In the genomic region with DNA sequence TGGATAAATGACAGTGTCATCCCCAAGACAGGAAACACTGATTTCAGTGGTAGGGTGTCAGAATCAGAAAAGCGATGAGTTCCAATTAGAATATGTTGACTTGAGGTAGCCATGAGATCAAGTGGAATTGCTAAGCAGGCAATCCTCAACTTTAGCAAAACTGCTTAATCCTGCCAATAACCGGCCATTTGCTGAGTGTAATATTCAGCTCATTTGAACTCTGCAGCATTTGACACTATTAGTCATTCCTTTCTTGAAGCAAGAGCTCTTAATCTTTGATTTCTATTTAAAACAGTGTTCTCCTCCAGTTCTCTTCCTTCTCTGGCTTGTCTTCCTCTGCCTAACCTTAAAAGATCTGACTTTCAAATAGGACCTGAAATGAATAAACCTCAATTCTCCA, we compare ENCODE assay signal across 23 cellular contexts.
"Had no signal": no experiment of that assay in that cellular context is flagged by ENCODE, and none has a peak within 500 bp of the region (broad histone marks: within the 10 kb centered on the region; RNA-seq: fewer than 3 reads in every experiment).

No MANE protein-coding gene starts in this region.

- H3K9me3 Mint-ChIP-seq: activated B cell treated with CpG ODN at 0.5 μM for 24 hours; activated CD4-positive, alpha-beta memory T cell treated with anti-CD3 and anti-CD28 coated beads, Interleukin-2, amount 10 ng/mL, durations not matched to agents 7 days and 5 days; activated naive CD4-positive, alpha-beta T cell treated with anti-CD3 and anti-CD28 coated beads, Interleukin-2, amount 10 ng/mL, durations not matched to agents 7 days and 5 days; naive thymus-derived CD8-positive, alpha-beta T cell; neural progenitor cell; stimulated activated effector memory CD8-positive, alpha-beta T cell treated with anti-CD3 and anti-CD28 coated beads, Interleukin-12 subunit alpha, Interleukin-12 subunit beta, amount 100 ng/mL, for 72 hours; stimulated activated naive CD8-positive, alpha-beta T cell treated with anti-CD3 and anti-CD28 coated beads, Interleukin-15, amount 100 ng/mL, for 72 hours had no signal

- H3K27me3 Mint-ChIP-seq: progenitor cell of endocrine pancreas; stimulated activated naive CD8-positive, alpha-beta T cell treated with anti-CD3 and anti-CD28 coated beads, Interleukin-15, amount 100 ng/mL, for 72 hours had no signal

- H3K4me3 ChIP-seq: heart left ventricle, lower lobe of right lung, neural progenitor cell, right atrium auricular region, skin epidermis, tibial artery had no signal

- H3K4me1 ChIP-seq: lower lobe of right lung, neural progenitor cell had no signal

- H3K9me3 ChIP-seq: heart left ventricle, lower lobe of right lung, right atrium auricular region, tibial artery had no signal

- DNase-seq: activated B cell treated with CpG ODN at 0.5 μM for 24 hours; activated CD4-positive, alpha-beta memory T cell treated with anti-CD3 and anti-CD28 coated beads, Interleukin-2, amount 10 ng/mL, durations not matched to agents 7 days and 5 days; activated CD4-positive, alpha-beta T cell treated with anti-CD3 and anti-CD28 coated beads for 4 hours; activated effector memory CD4-positive, alpha-beta T cell treated with anti-CD3 and anti-CD28 coated beads, Interleukin-2, amount 50 U/mL, for 16 hours; activated naive CD4-positive, alpha-beta T cell treated with anti-CD3 and anti-CD28 coated beads, Interleukin-2, amount 10 ng/mL, durations not matched to agents 7 days and 5 days; amygdala; cerebellar nuclear complex; cortex of kidney; heart left ventricle; kidney; lower lobe of right lung; naive thymus-derived CD8-positive, alpha-beta T cell; stimulated activated CD4-positive, alpha-beta T cell treated with anti-CD3 and anti-CD28 coated beads, Interleukin-1b, Interleukin-23, amount 100 ng/mL, for 48 hours; stimulated activated naive CD8-positive, alpha-beta T cell treated with anti-CD3 and anti-CD28 coated beads, Interleukin-15, amount 100 ng/mL, for 72 hours; T-helper 1 cell; tibial artery had no signal

- FAIRE-seq: kidney had no signal

- H3K36me3 ChIP-seq: heart left ventricle, lower lobe of right lung, neural progenitor cell, right atrium auricular region, tibial artery had no signal

- H3K4me1 Mint-ChIP-seq: activated B cell treated with CpG ODN at 0.5 μM for 24 hours; activated CD4-positive, alpha-beta memory T cell treated with anti-CD3 and anti-CD28 coated beads, Interleukin-2, amount 10 ng/mL, durations not matched to agents 7 days and 5 days; activated naive CD4-positive, alpha-beta T cell treated with anti-CD3 and anti-CD28 coated beads, Interleukin-2, amount 10 ng/mL, durations not matched to agents 7 days and 5 days; naive thymus-derived CD8-positive, alpha-beta T cell; stimulated activated effector memory CD8-positive, alpha-beta T cell treated with anti-CD3 and anti-CD28 coated beads, Interleukin-12 subunit alpha, Interleukin-12 subunit beta, amount 100 ng/mL, for 72 hours; stimulated activated naive CD8-positive, alpha-beta T cell treated with anti-CD3 and anti-CD28 coated beads, Interleukin-15, amount 100 ng/mL, for 72 hours had no signal

- H3K4me2 ChIP-seq: neural progenitor cell had no signal

- H3K4me3 Mint-ChIP-seq: activated B cell treated with CpG ODN at 0.5 μM for 24 hours; activated CD4-positive, alpha-beta memory T cell treated with anti-CD3 and anti-CD28 coated beads, Interleukin-2, amount 10 ng/mL, durations not matched to agents 7 days and 5 days; activated naive CD4-positive, alpha-beta T cell treated with anti-CD3 and anti-CD28 coated beads, Interleukin-2, amount 10 ng/mL, durations not matched to agents 7 days and 5 days; naive thymus-derived CD8-positive, alpha-beta T cell; neural progenitor cell; stimulated activated effector memory CD8-positive, alpha-beta T cell treated with anti-CD3 and anti-CD28 coated beads, Interleukin-12 subunit alpha, Interleukin-12 subunit beta, amount 100 ng/mL, for 72 hours; stimulated activated naive CD8-positive, alpha-beta T cell treated with anti-CD3 and anti-CD28 coated beads, Interleukin-15, amount 100 ng/mL, for 72 hours had no signal

- ATAC-seq: heart left ventricle; left lobe of liver; lower lobe of right lung; naive thymus-derived CD8-positive, alpha-beta T cell; stimulated activated effector memory CD8-positive, alpha-beta T cell treated with anti-CD3 and anti-CD28 coated beads, Interleukin-12 subunit alpha, Interleukin-12 subunit beta, amount 100 ng/mL, for 72 hours; stimulated activated naive CD8-positive, alpha-beta T cell treated with anti-CD3 and anti-CD28 coated beads, Interleukin-15, amount 100 ng/mL, for 72 hours had no signal

- H3K27me3 ChIP-seq: heart left ventricle, neural progenitor cell, right atrium auricular region, tibial artery had no signal

- H2AFZ ChIP-seq: neural progenitor cell had no signal

- H3K27ac ChIP-seq: epithelial cell of prostate, heart left ventricle, lower lobe of right lung, neural progenitor cell, right atrium auricular region, skin epidermis, tibial artery had no signal

- H3K36me3 Mint-ChIP-seq: activated naive CD4-positive, alpha-beta T cell treated with anti-CD3 and anti-CD28 coated beads, Interleukin-2, amount 10 ng/mL, durations not matched to agents 7 days and 5 days; naive thymus-derived CD8-positive, alpha-beta T cell; neural progenitor cell; stimulated activated effector memory CD8-positive, alpha-beta T cell treated with anti-CD3 and anti-CD28 coated beads, Interleukin-12 subunit alpha, Interleukin-12 subunit beta, amount 100 ng/mL, for 72 hours had no signal

- H3K27ac Mint-ChIP-seq: activated B cell treated with CpG ODN at 0.5 μM for 24 hours; activated CD4-positive, alpha-beta memory T cell treated with anti-CD3 and anti-CD28 coated beads, Interleukin-2, amount 10 ng/mL, durations not matched to agents 7 days and 5 days; activated naive CD4-positive, alpha-beta T cell treated with anti-CD3 and anti-CD28 coated beads, Interleukin-2, amount 10 ng/mL, durations not matched to agents 7 days and 5 days; naive thymus-derived CD8-positive, alpha-beta T cell; neural progenitor cell; progenitor cell of endocrine pancreas; stimulated activated effector memory CD8-positive, alpha-beta T cell treated with anti-CD3 and anti-CD28 coated beads, Interleukin-12 subunit alpha, Interleukin-12 subunit beta, amount 100 ng/mL, for 72 hours; stimulated activated naive CD8-positive, alpha-beta T cell treated with anti-CD3 and anti-CD28 coated beads, Interleukin-15, amount 100 ng/mL, for 72 hours had no signal

- H3K9ac ChIP-seq: neural progenitor cell had no signal
